Comparison of ENCODE assay signal across 1 cellular context in the genomic region with DNA sequence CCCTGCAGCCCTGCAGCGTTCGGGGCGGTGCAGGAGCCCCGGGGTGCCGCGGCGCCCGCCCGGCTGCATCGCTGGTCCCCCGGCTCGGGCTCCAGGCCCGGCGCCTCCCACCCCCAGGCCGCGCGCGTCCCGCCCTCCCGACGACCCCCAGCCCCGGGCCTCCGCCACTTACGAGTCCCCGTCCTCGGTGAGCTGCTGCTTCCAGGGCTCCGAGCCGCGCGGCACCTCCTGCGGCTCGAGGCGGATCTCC.
TF ChIP-seq lines count a peak whose summit lies in the region.

No MANE protein-coding gene starts in this region.

TF ChIP-seq in HCT116, 20 proteins besides CTCF, POLR2A, EP300 and RAD21 (continued from another document):
- TF ChIP-seq SRF (IDR thresholded peaks at IDR 0.05; ENCODE audit: low read depth) (no peak), ELF1 (IDR thresholded peaks at IDR 0.05; ENCODE audit: borderline replicate concordance, low read depth) (no peak), YY1 (IDR thresholded peaks at IDR 0.05; ENCODE audit: extremely low read depth, insufficient replicate concordance, low read depth, low read length) (no peak), FOSL1 (IDR thresholded peaks at IDR 0.05; ENCODE audit: low read depth) (no peak), TCF7L2 (IDR thresholded peaks at IDR 0.05; ENCODE audit: borderline replicate concordance, extremely low read depth, insufficient read depth, insufficient read length) (no peak), ZFX (IDR thresholded peaks at IDR 0.05) (no peak), CEBPB (IDR thresholded peaks at IDR 0.05; ENCODE audit: low read depth) (no peak)
TF ChIP-seq in HCT116: peak in this region for 0.
